ENCODE assay signal across 19 cellular contexts in genomic region chr1:200435200-200435780, GRCh38.
"Had no signal": no experiment of that assay in that cellular context is flagged by ENCODE, and none has a peak within 500 bp of the region (broad histone marks: within the 10 kb centered on the region; RNA-seq: fewer than 3 reads in every experiment).

No MANE protein-coding gene starts in this region.

- DNase-seq: activated B cell treated with CpG ODN at 0.5 μM for 24 hours; activated CD4-positive, alpha-beta T cell treated with anti-CD3 and anti-CD28 coated beads, Interleukin-2, amount 10 ng/mL, durations not matched to agents 24 days and 14 days; activated CD8-positive, alpha-beta memory T cell treated with anti-CD3 and anti-CD28 coated beads for 24 hours; activated naive CD4-positive, alpha-beta T cell treated with anti-CD3 and anti-CD28 coated beads for 36 hours; glutamatergic neuron; left cardiac atrium; lower lobe of right lung; naive thymus-derived CD4-positive, alpha-beta T cell; occipital lobe; psoas muscle; stimulated activated CD4-positive, alpha-beta T cell treated with anti-CD3 and anti-CD28 coated beads, Interleukin-2, amount 100 ng/mL, for 48 hours; stimulated activated naive CD8-positive, alpha-beta T cell treated with anti-CD3 and anti-CD28 coated beads, Interleukin-15, Interleukin-2, amounts not matched to agents 100 U/mL and 50 U/mL, for 24 hours; T-helper 17 cell; testis; upper lobe of right lung had no signal

- H3K27me3 ChIP-seq: testis, upper lobe of right lung had no signal

- H3K27ac ChIP-seq: lower lobe of right lung, psoas muscle, testis, upper lobe of right lung had no signal

- ATAC-seq: activated T-helper 17 cell treated with anti-CD3 and anti-CD28 coated beads, Interleukin-2, amount 50 U/mL, for 72 hours; left cardiac atrium; lower lobe of right lung; naive thymus-derived CD4-positive, alpha-beta T cell; psoas muscle; sciatic nerve; stimulated activated naive CD8-positive, alpha-beta T cell treated with anti-CD3 and anti-CD28 coated beads, Interleukin-15, Interleukin-2, amounts not matched to agents 100 U/mL and 50 U/mL, for 24 hours; T-helper 17 cell; upper lobe of right lung had no signal

- H3K36me3 ChIP-seq: lower lobe of right lung, upper lobe of right lung had no signal

- H3K27ac Mint-ChIP-seq: activated B cell treated with CpG ODN at 0.5 μM for 24 hours; activated CD4-positive, alpha-beta T cell treated with anti-CD3 and anti-CD28 coated beads, Interleukin-2, amount 10 ng/mL, durations not matched to agents 24 days and 14 days; activated naive CD4-positive, alpha-beta T cell treated with anti-CD3 and anti-CD28 coated beads for 36 hours; activated T-helper 17 cell treated with anti-CD3 and anti-CD28 coated beads, Interleukin-2, amount 50 U/mL, for 72 hours; dendritic cell treated with granulocyte-macrophage colony-stimulating factor and Interleukin-4, amounts not matched to agents 40 ng/mL and 50 ng/mL, for 4 days; naive thymus-derived CD4-positive, alpha-beta T cell; T-helper 17 cell had no signal

- H3K4me3 Mint-ChIP-seq: activated B cell treated with CpG ODN at 0.5 μM for 24 hours; activated CD4-positive, alpha-beta T cell treated with anti-CD3 and anti-CD28 coated beads, Interleukin-2, amount 10 ng/mL, durations not matched to agents 24 days and 14 days; activated naive CD4-positive, alpha-beta T cell treated with anti-CD3 and anti-CD28 coated beads for 36 hours; activated T-helper 17 cell treated with anti-CD3 and anti-CD28 coated beads, Interleukin-2, amount 50 U/mL, for 72 hours; central memory CD8-positive, alpha-beta T cell; dendritic cell treated with granulocyte-macrophage colony-stimulating factor and Interleukin-4, amounts not matched to agents 40 ng/mL and 50 ng/mL, for 4 days; naive thymus-derived CD4-positive, alpha-beta T cell; T-helper 17 cell had no signal

- H3K4me3 ChIP-seq: lower lobe of right lung, psoas muscle, testis, upper lobe of right lung had no signal

- H3K4me1 ChIP-seq: lower lobe of right lung, psoas muscle, testis had no signal

- H3K27me3 Mint-ChIP-seq: activated B cell treated with CpG ODN at 0.5 μM for 24 hours; activated CD4-positive, alpha-beta T cell treated with anti-CD3 and anti-CD28 coated beads, Interleukin-2, amount 10 ng/mL, durations not matched to agents 24 days and 14 days; activated T-helper 17 cell treated with anti-CD3 and anti-CD28 coated beads, Interleukin-2, amount 50 U/mL, for 72 hours; central memory CD8-positive, alpha-beta T cell; dendritic cell treated with granulocyte-macrophage colony-stimulating factor and Interleukin-4, amounts not matched to agents 40 ng/mL and 50 ng/mL, for 4 days had no signal

- H3K9me3 Mint-ChIP-seq: activated B cell treated with CpG ODN at 0.5 μM for 24 hours; activated naive CD4-positive, alpha-beta T cell treated with anti-CD3 and anti-CD28 coated beads for 36 hours; activated T-helper 17 cell treated with anti-CD3 and anti-CD28 coated beads, Interleukin-2, amount 50 U/mL, for 72 hours; central memory CD8-positive, alpha-beta T cell; dendritic cell treated with granulocyte-macrophage colony-stimulating factor and Interleukin-4, amounts not matched to agents 40 ng/mL and 50 ng/mL, for 4 days had no signal
